20 cellular contexts compared by ENCODE assay signal in genomic region chrX:73913580-73913979, GRCh38.
DNase-seq lines count a peak whose midpoint lies in the region; ATAC-seq and TF ChIP-seq lines count a peak whose summit lies in the region.
"Had no signal": no experiment of that assay in that cellular context is flagged by ENCODE, and none has a peak within 500 bp of the region (broad histone marks: within the 10 kb centered on the region; RNA-seq: fewer than 3 reads in every experiment).

No MANE protein-coding gene starts in this region.

- H3K27ac Mint-ChIP-seq in MCF 10A (ENCODE audit: low read depth, unreplicated experiment) = no peak overlapping the region
- H3K27ac Mint-ChIP-seq: activated B cell treated with CpG ODN at 0.5 μM for 24 hours; activated naive CD8-positive, alpha-beta T cell treated with anti-CD3 and anti-CD28 coated beads, Interleukin-2, amount 50 U/mL, for 24 hours; activated T-helper 2 cell treated with anti-CD3 and anti-CD28 coated beads, Interferon-gamma antibody, Interleukin-2, Interleukin-4, amounts not matched to agents 10 μg/mL and 5 μg/mL and 100 μg/mL, durations not matched to agents 14 hours and 24 hours and 36 hours; neural progenitor cell had no signal

- H3K9me3 Mint-ChIP-seq in MCF 10A (ENCODE audit: unreplicated experiment) = no peaks in the 10 kb centered on the region
- H3K9me3 Mint-ChIP-seq: activated B cell treated with CpG ODN at 0.5 μM for 24 hours; activated naive CD8-positive, alpha-beta T cell treated with anti-CD3 and anti-CD28 coated beads, Interleukin-2, amount 50 U/mL, for 24 hours; activated T-helper 2 cell treated with anti-CD3 and anti-CD28 coated beads, Interferon-gamma antibody, Interleukin-2, Interleukin-4, amounts not matched to agents 10 μg/mL and 5 μg/mL and 100 μg/mL, durations not matched to agents 14 hours and 24 hours and 36 hours had no signal

- peak; percentile 85 for DNase-seq in MCF 10A (ENCODE audit: unreplicated experiment)
- no peak for DNase-seq in breast epithelium (ENCODE audit: low spot score in 2 of 2)
- peak; percentile 62 for DNase-seq in astrocyte of the hippocampus (ENCODE audit: low read depth, low spot score)
- DNase-seq in foreskin melanocyte = peak; percentile 39
- DNase-seq in NCI-H446 (lab: John Stamatoyannopoulos, UW) = no peak
- DNase-seq in NCI-H146 treated with DMSO at 0.1 percent for 48 hours (lab: John Stamatoyannopoulos, UW; ENCODE audit: unreplicated experiment) = no peak
- DNase-seq: activated B cell treated with CpG ODN at 0.5 μM for 24 hours; activated naive CD8-positive, alpha-beta T cell treated with anti-CD3 and anti-CD28 coated beads, Interleukin-2, amount 50 U/mL, for 24 hours; cerebellar nuclear complex; gastrocnemius medialis; NCI-H1694; stimulated activated naive CD8-positive, alpha-beta T cell treated with anti-CD3 and anti-CD28 coated beads, Interleukin-15, Interleukin-2, amounts not matched to agents 100 U/mL and 50 U/mL, for 24 hours; T-helper 2 cell; trophoblast cell had no signal

- ATAC-seq in GM21447 (IDR thresholded peaks at IDR 0.05; ENCODE audit: unreplicated experiment) (no peak), HG02623 (IDR thresholded peaks at IDR 0.05; ENCODE audit: unreplicated experiment) (no peak)
- ATAC-seq: A549; activated naive CD8-positive, alpha-beta T cell treated with anti-CD3 and anti-CD28 coated beads, Interleukin-2, amount 50 U/mL, for 24 hours; gastrocnemius medialis; stimulated activated naive CD8-positive, alpha-beta T cell treated with anti-CD3 and anti-CD28 coated beads, Interleukin-15, Interleukin-2, amounts not matched to agents 100 U/mL and 50 U/mL, for 24 hours had no signal

- intact Hi-C loops in MCF 10A (cut with micrococcal nuclease) = no loop called here
- intact Hi-C loops in breast epithelium (cut with DNase I; ENCODE audit: low total_unique reads) = no loop called here

- H3K27me3 ChIP-seq in breast epithelium = peaks cover 0 to 13% of the 10 kb centered on the region in 2 donors
- H3K27me3 ChIP-seq: neural progenitor cell had no signal

- H3K27ac ChIP-seq in breast epithelium = no peak overlapping the region
- H3K27ac ChIP-seq: C4-2B, gastrocnemius medialis, neural progenitor cell had no signal

- no peaks in the 10 kb centered on the region for H3K9me3 ChIP-seq in breast epithelium
- H3K9me3 ChIP-seq: A549, gastrocnemius medialis had no signal

- H3K27me3 Mint-ChIP-seq in MCF 10A (ENCODE audit: insufficient read depth, unreplicated experiment) = peaks cover 31% of the 10 kb centered on the region
- H3K27me3 Mint-ChIP-seq: activated B cell treated with CpG ODN at 0.5 μM for 24 hours; activated naive CD8-positive, alpha-beta T cell treated with anti-CD3 and anti-CD28 coated beads, Interleukin-2, amount 50 U/mL, for 24 hours had no signal

- H3K36me3 ChIP-seq in breast epithelium = no peaks in the 10 kb centered on the region
- H3K36me3 ChIP-seq: gastrocnemius medialis, neural progenitor cell had no signal

- CTCF ChIA-PET in MCF 10A (lab: Yijun Ruan, JAX) = no interaction called here

- no peaks in the 10 kb centered on the region for H3K36me3 Mint-ChIP-seq in MCF 10A (ENCODE audit: insufficient read depth, unreplicated experiment)

- POLR2A ChIA-PET in MCF 10A (lab: Yijun Ruan, JAX) = interaction anchor here (0.5 to 1.0 kb wide), 2 partner anchors 36 to 220 kb away, joined by 3 to 4 read pairs; no protein-coding TSS in a partner anchor

- TF ChIP-seq POLR2A in breast epithelium (IDR thresholded peaks at IDR 0.05) = no peak

- no peak overlapping the region for H3K4me3 Mint-ChIP-seq in MCF 10A (ENCODE audit: unreplicated experiment)
- H3K4me3 Mint-ChIP-seq: activated B cell treated with CpG ODN at 0.5 μM for 24 hours; activated naive CD8-positive, alpha-beta T cell treated with anti-CD3 and anti-CD28 coated beads, Interleukin-2, amount 50 U/mL, for 24 hours; neural progenitor cell had no signal

- H3K4me1 ChIP-seq in breast epithelium = no peaks in the 10 kb centered on the region
- H3K4me1 ChIP-seq: gastrocnemius medialis had no signal

- BruUV-seq in MCF 10A (replicated peaks; lab: Mats Ljungman, UMichigan) = no TSS peak

- no peak overlapping the region for H3K4me3 ChIP-seq in breast epithelium
- H3K4me3 ChIP-seq: A549, gastrocnemius medialis, neural progenitor cell had no signal

- no peak for TF ChIP-seq CTCF in MCF 10A (IDR thresholded peaks at IDR 0.05; ENCODE audit: unreplicated experiment)
- TF ChIP-seq CTCF in breast epithelium (IDR thresholded peaks at IDR 0.05) = no peak

- H3K4me1 Mint-ChIP-seq in MCF 10A (ENCODE audit: insufficient read depth, unreplicated experiment) = peaks cover 20% of the 10 kb centered on the region
- H3K4me1 Mint-ChIP-seq: activated B cell treated with CpG ODN at 0.5 μM for 24 hours; activated naive CD8-positive, alpha-beta T cell treated with anti-CD3 and anti-CD28 coated beads, Interleukin-2, amount 50 U/mL, for 24 hours had no signal

Comparison
In these comparisons a context has a peak if more than half of its experiments do, and no peak if none do; other contexts are left out.
1. DNase-seq: peak in MCF 10A (single experiment), astrocyte of the hippocampus (single experiment) and foreskin melanocyte (single experiment); none in breast epithelium (0 of 2), NCI-H446 (0 of 2) and NCI-H146 treated with DMSO at 0.1 percent for 48 hours (single experiment).